ENCODE assay signal across 8 cellular contexts in genomic region chr3:121834079-121834730, GRCh38. TPM values are rescaled to one million over a fixed set of nuclear protein-coding genes. Genes with fewer than 3 reads are reported as not detected.
DNase-seq lines count a peak whose midpoint lies in the region; TF ChIP-seq lines count a peak whose summit lies in the region.

No MANE protein-coding gene starts in this region.

- no peaks in the 10 kb centered on the region for H4K20me1 ChIP-seq in smooth muscle cell (ENCODE audit: low read depth)

- H3K9ac ChIP-seq in smooth muscle cell (ENCODE audit: low read depth), result peak overlapping the region; percentile 77

- no peaks in the 10 kb centered on the region for H3K9me3 ChIP-seq in KOPT-K1 (ENCODE audit: insufficient read depth, low read length, poor library complexity, severe bottlenecking)
- no peaks in the 10 kb centered on the region for H3K9me3 ChIP-seq in adrenal gland (replicated peaks in 1 of 3)
- no peaks in the 10 kb centered on the region for H3K9me3 ChIP-seq in iPS-18c (ENCODE audit: control insufficient read depth, insufficient read depth, low read length)
- no peaks in the 10 kb centered on the region for H3K9me3 ChIP-seq in smooth muscle cell (replicated peaks; ENCODE audit: low read depth)

- H3K4me3 ChIP-seq in adrenal gland, result peak overlapping the region; percentile 54 to 95 (median 69)
- H3K4me3 ChIP-seq in iPS-18c (ENCODE audit: insufficient read depth, low read depth, low read length), result peak overlapping the region; percentile 75
- H3K4me3 ChIP-seq in smooth muscle cell, result peak overlapping the region; percentile 71

- intact Hi-C loops in adrenal gland (cut with DNase I), result no loop called here

- H3K27ac ChIP-seq in KOPT-K1 (ENCODE audit: low read depth, low read length, poor library complexity, severe bottlenecking) (peak overlapping the region; percentile 85), adrenal gland (peak overlapping the region in 4 of 5 donors; percentile 22 to 87 (median 74)), smooth muscle cell (ENCODE audit: low read depth) (peak overlapping the region; percentile 69)

- peak overlapping the region; percentile 96 for H3K4me2 ChIP-seq in smooth muscle cell

- TF ChIP-seq POLR2A in adrenal gland (IDR thresholded peaks at IDR 0.05), result no peak

- TF ChIP-seq CTCF in adrenal gland (IDR thresholded peaks at IDR 0.05) (no peak), smooth muscle cell (IDR thresholded peaks at IDR 0.05; ENCODE audit: borderline replicate concordance, insufficient read depth, poor library complexity, severe bottlenecking) (no peak)

- no peaks in the 10 kb centered on the region for H3F3A ChIP-seq in smooth muscle cell (ENCODE audit: low read depth)

- H3K4me1 ChIP-seq in adrenal gland (replicated peaks in 1 of 2) (peaks cover 0 to 10% of the 10 kb centered on the region in 2 donors), smooth muscle cell (ENCODE audit: low read depth) (peaks cover 11% of the 10 kb centered on the region)

- DNase-seq in DMS 273 (lab: John Stamatoyannopoulos, UW; ENCODE audit: unreplicated experiment), result peak; percentile 77
- DNase-seq in DMS 273 treated with DMSO at 0.1 percent for 48 hours (lab: John Stamatoyannopoulos, UW), result no peak
- DNase-seq in adrenal gland, result peak in 4 of 7 donors; percentile 21 to 30 (median 28)
- DNase-seq in smooth muscle cell (lab: John Stamatoyannopoulos, UW; ENCODE audit: unreplicated experiment), result no peak
- DNase-seq in activated gamma-delta T cell (lab: John Stamatoyannopoulos, UW), result no peak
- no peak for DNase-seq in superior temporal gyrus (ENCODE audit: extremely low spot score)

- WGBS in adrenal gland, 4 donors, result 18 to 21% (median 20%) methylated on average over 18 of the region's 18 CpGs
- 19% methylated on average over 18 of the region's 18 CpGs for WGBS in smooth muscle cell (ENCODE audit: low lambda C conversion rate)

- peaks cover 37% of the 10 kb centered on the region for H3K36me3 ChIP-seq in KOPT-K1 (ENCODE audit: insufficient read depth, low read length)
- peaks cover 0 to 6% of the 10 kb centered on the region in 2 donors for H3K36me3 ChIP-seq in adrenal gland (replicated peaks in 1 of 2)
- peaks cover 8% of the 10 kb centered on the region for H3K36me3 ChIP-seq in smooth muscle cell (ENCODE audit: low read depth)

- H3K27me3 ChIP-seq in adrenal gland, result no peaks in the 10 kb centered on the region
- peaks cover 15% of the 10 kb centered on the region for H3K27me3 ChIP-seq in smooth muscle cell (ENCODE audit: low read depth)

- peaks cover 16% of the 10 kb centered on the region for H3K79me2 ChIP-seq in smooth muscle cell (ENCODE audit: low read depth)

- peak overlapping the region; percentile 98 for H2AFZ ChIP-seq in smooth muscle cell (ENCODE audit: low read depth)

RNA-seq across cellular contexts. Expression of gene IQCB1, which starts 0.7 kb away (rescaled TPM):
- 10 to 100 TPM in 3 of 8 donors, 1 to 10 TPM in 5; 6.5 to 17.8 (median 9.4) TPM for total RNA-seq in adrenal gland
- 10 to 100 TPM; 11.9 to 13.9 (median 13.3) TPM for polyA plus RNA-seq in adrenal gland
- total RNA-seq in smooth muscle cell, result 19.2 and 22.3 TPM in 2 replicates
- 14.2 and 20.1 TPM in 2 replicates for polyA plus RNA-seq in smooth muscle cell

RNA-seq across cellular contexts. Expression of gene EAF2, which starts 0.8 kb away (rescaled TPM):
- 10 to 100 TPM in 1 of 8 donors, 1 to 10 TPM in 7; 1.4 to 13.9 (median 5.6) TPM for total RNA-seq in adrenal gland
- polyA plus RNA-seq in adrenal gland, result 1 to 10 TPM; 4.0 to 8.1 (median 6.4) TPM
- 4.1 and 7.3 TPM in 2 replicates for total RNA-seq in smooth muscle cell
- 5.1 and 6.5 TPM in 2 replicates for polyA plus RNA-seq in smooth muscle cell

RNA-seq across cellular contexts. Expression of gene SLC15A2, which starts 60.0 kb away (rescaled TPM):
- total RNA-seq in adrenal gland (1 to 10 TPM; 1.4 to 4.0 (median 2.4) TPM), smooth muscle cell (0.36 and 1.5 TPM in 2 replicates)
- polyA plus RNA-seq in adrenal gland (1 to 10 TPM in 2 of 3 donors, under 1 TPM in 1; 0.51 to 2.1 (median 1.2) TPM), smooth muscle cell (0.07 and 0.35 TPM in 2 replicates)

Comparison
In these comparisons a context has a peak if more than half of its experiments do, and no peak if none do; other contexts are left out.
1. DNase-seq: peak in DMS 273 (single experiment) and adrenal gland (4 of 7); none in DMS 273 treated with DMSO at 0.1 percent for 48 hours (single experiment), smooth muscle cell (single experiment), activated gamma-delta T cell (single experiment) and superior temporal gyrus (single experiment).
2. Peak in every context shown above with its lines, with median percentiles within 50 percentile points of each other: H3K27ac ChIP-seq and H3K4me3 ChIP-seq.